ENCODE assay signal across 24 cellular contexts in the genomic region with DNA sequence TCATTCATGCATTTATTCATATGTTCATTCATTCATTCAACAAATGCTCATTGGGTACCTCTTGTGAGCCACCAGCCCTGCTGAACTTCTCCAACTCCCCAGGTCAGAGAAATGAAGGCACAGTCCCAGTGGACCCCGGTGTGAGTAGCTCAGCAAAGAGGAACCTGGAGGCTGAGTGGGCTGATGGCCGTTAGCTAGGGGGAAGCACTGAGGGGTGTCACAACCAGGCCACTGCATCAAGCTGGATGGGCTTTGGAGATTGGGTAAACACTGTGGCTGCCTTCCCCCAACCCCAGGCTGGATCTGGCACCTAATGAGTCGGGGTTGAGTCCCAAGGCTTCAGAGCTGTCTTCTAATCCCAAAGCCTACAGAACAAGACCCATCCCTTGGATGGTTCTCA. TPM values are rescaled to one million over a fixed set of nuclear protein-coding genes. Genes with fewer than 3 reads are reported as not detected.
A peak's percentile ranks its signal among the peaks of the same experiment; 100 is the strongest.
DNase-seq lines count a peak whose midpoint lies in the region; ATAC-seq and TF ChIP-seq lines count a peak whose summit lies in the region.
"Had no signal": no experiment of that assay in that cellular context is flagged by ENCODE, and none has a peak within 500 bp of the region (broad histone marks: within the 10 kb centered on the region; RNA-seq: fewer than 3 reads in every experiment).

No MANE protein-coding gene starts in this region.

- H3K27ac Mint-ChIP-seq in dendritic cell treated with granulocyte-macrophage colony-stimulating factor and Interleukin-4, amounts not matched to agents 40 ng/mL and 50 ng/mL, for 4 days: peak overlapping the region; percentile 85
- H3K27ac Mint-ChIP-seq in progenitor cell of endocrine pancreas: no peak overlapping the region
- H3K27ac Mint-ChIP-seq in activated CD8-positive, alpha-beta memory T cell treated with anti-CD3 and anti-CD28 coated beads, Interleukin-2, amount 10 ng/mL, durations not matched to agents 7 days and 5 days: no peak overlapping the region
- H3K27ac Mint-ChIP-seq: activated CD8-positive, alpha-beta T cell treated with anti-CD3 and anti-CD28 coated beads, Interleukin-2, amount 10 ng/mL, durations not matched to agents 7 days and 5 days; activated naive CD8-positive, alpha-beta T cell treated with anti-CD3 and anti-CD28 coated beads, Interleukin-2, amount 50 U/mL, for 24 hours; nephron had no signal

- no peaks in the 10 kb centered on the region for H3K9me3 Mint-ChIP-seq in dendritic cell treated with granulocyte-macrophage colony-stimulating factor and Interleukin-4, amounts not matched to agents 40 ng/mL and 50 ng/mL, for 4 days
- H3K9me3 Mint-ChIP-seq in progenitor cell of endocrine pancreas (ENCODE audit: low read depth): no peaks in the 10 kb centered on the region
- H3K9me3 Mint-ChIP-seq in activated CD8-positive, alpha-beta memory T cell treated with anti-CD3 and anti-CD28 coated beads, Interleukin-2, amount 10 ng/mL, durations not matched to agents 7 days and 5 days (ENCODE audit: low read depth): no peaks in the 10 kb centered on the region
- H3K9me3 Mint-ChIP-seq: activated naive CD8-positive, alpha-beta T cell treated with anti-CD3 and anti-CD28 coated beads, Interleukin-2, amount 50 U/mL, for 24 hours; central memory CD8-positive, alpha-beta T cell; nephron had no signal

- H3K4me1 Mint-ChIP-seq in dendritic cell treated with granulocyte-macrophage colony-stimulating factor and Interleukin-4, amounts not matched to agents 40 ng/mL and 50 ng/mL, for 4 days (ENCODE audit: low read depth): peaks cover 72% of the 10 kb centered on the region
- peaks cover 25% of the 10 kb centered on the region for H3K4me1 Mint-ChIP-seq in progenitor cell of endocrine pancreas (ENCODE audit: low read depth)
- peaks cover 39% of the 10 kb centered on the region for H3K4me1 Mint-ChIP-seq in activated CD8-positive, alpha-beta memory T cell treated with anti-CD3 and anti-CD28 coated beads, Interleukin-2, amount 10 ng/mL, durations not matched to agents 7 days and 5 days

- intact Hi-C loops in dendritic cell treated with granulocyte-macrophage colony-stimulating factor and Interleukin-4, amounts not matched to agents 40 ng/mL and 50 ng/mL, for 4 days (cut with micrococcal nuclease): no loop called here

- no peaks in the 10 kb centered on the region for H3K27me3 Mint-ChIP-seq in dendritic cell treated with granulocyte-macrophage colony-stimulating factor and Interleukin-4, amounts not matched to agents 40 ng/mL and 50 ng/mL, for 4 days
- H3K27me3 Mint-ChIP-seq in progenitor cell of endocrine pancreas: no peaks in the 10 kb centered on the region
- H3K27me3 Mint-ChIP-seq in activated CD8-positive, alpha-beta memory T cell treated with anti-CD3 and anti-CD28 coated beads, Interleukin-2, amount 10 ng/mL, durations not matched to agents 7 days and 5 days: no peaks in the 10 kb centered on the region
- H3K27me3 Mint-ChIP-seq: activated naive CD8-positive, alpha-beta T cell treated with anti-CD3 and anti-CD28 coated beads, Interleukin-2, amount 50 U/mL, for 24 hours; central memory CD8-positive, alpha-beta T cell had no signal

- TF ChIP-seq CTCF in progenitor cell of endocrine pancreas (IDR thresholded peaks at IDR 0.05; ENCODE audit: unreplicated experiment): no peak

- H3K36me3 Mint-ChIP-seq in dendritic cell treated with granulocyte-macrophage colony-stimulating factor and Interleukin-4, amounts not matched to agents 40 ng/mL and 50 ng/mL, for 4 days (ENCODE audit: low read depth): no peaks in the 10 kb centered on the region
- H3K36me3 Mint-ChIP-seq in progenitor cell of endocrine pancreas (ENCODE audit: insufficient read depth): no peaks in the 10 kb centered on the region
- no peaks in the 10 kb centered on the region for H3K36me3 Mint-ChIP-seq in activated CD8-positive, alpha-beta memory T cell treated with anti-CD3 and anti-CD28 coated beads, Interleukin-2, amount 10 ng/mL, durations not matched to agents 7 days and 5 days

- DNase-seq in CD1c-positive myeloid dendritic cell (ENCODE audit: extremely low spot score) (peak; percentile 81), NOMO-1 treated with DMSO at 0.1 percent for 48 hours (lab: John Stamatoyannopoulos, UW; ENCODE audit: unreplicated experiment) (peak; percentile 90), progenitor cell of endocrine pancreas (ENCODE audit: low spot score, unreplicated experiment) (no peak)
- DNase-seq in activated CD4-positive, alpha-beta T cell treated with anti-CD3 and anti-CD28 coated beads, Interleukin-2, amount 50 U/mL, for 48 hours: no peak
- DNase-seq in activated CD8-positive, alpha-beta memory T cell treated with anti-CD3 and anti-CD28 coated beads, Interleukin-2, amount 10 ng/mL, durations not matched to agents 7 days and 5 days: no peak
- DNase-seq: activated CD4-positive, alpha-beta T cell treated with anti-CD3 and anti-CD28 coated beads for 1 hour; activated CD8-positive, alpha-beta T cell treated with anti-CD3 and anti-CD28 coated beads, Interleukin-2, amount 10 ng/mL, durations not matched to agents 7 days and 5 days; activated gamma-delta T cell; activated naive CD8-positive, alpha-beta T cell treated with anti-CD3 and anti-CD28 coated beads, Interleukin-2, amount 50 U/mL, for 24 hours; DMS79 treated with DMSO at 0.1 percent for 48 hours; dorsolateral prefrontal cortex; islet precursor cell; left ventricle myocardium superior; MM.1S; NCI-H1694; NCI-H2171 treated with DMSO at 0.1 percent for 48 hours; NCI-H526 treated with DMSO at 0.1 percent for 48 hours; right cardiac atrium; stimulated activated CD4-positive, alpha-beta T cell treated with anti-CD3 and anti-CD28 coated beads, Interleukin-4, amount 100 ng/mL, for 4 hours; stimulated activated naive CD4-positive, alpha-beta T cell treated with Interleukin-2 at 50 U/mL for 16 hours had no signal

- no peak for ATAC-seq in activated CD8-positive, alpha-beta memory T cell treated with anti-CD3 and anti-CD28 coated beads, Interleukin-2, amount 10 ng/mL, durations not matched to agents 7 days and 5 days
- ATAC-seq: activated CD8-positive, alpha-beta T cell treated with anti-CD3 and anti-CD28 coated beads, Interleukin-2, amount 10 ng/mL, durations not matched to agents 7 days and 5 days; activated naive CD8-positive, alpha-beta T cell treated with anti-CD3 and anti-CD28 coated beads, Interleukin-2, amount 50 U/mL, for 24 hours; left ventricle myocardium superior; right cardiac atrium had no signal

- CTCF ChIA-PET in activated CD8-positive, alpha-beta memory T cell treated with anti-CD3 and anti-CD28 coated beads, Interleukin-2, amount 10 ng/mL, durations not matched to agents 7 days and 5 days (lab: Charles Lee): no interaction called here

- no peak overlapping the region for H3K4me3 Mint-ChIP-seq in dendritic cell treated with granulocyte-macrophage colony-stimulating factor and Interleukin-4, amounts not matched to agents 40 ng/mL and 50 ng/mL, for 4 days
- H3K4me3 Mint-ChIP-seq in progenitor cell of endocrine pancreas (ENCODE audit: low read depth): no peak overlapping the region
- no peak overlapping the region for H3K4me3 Mint-ChIP-seq in activated CD8-positive, alpha-beta memory T cell treated with anti-CD3 and anti-CD28 coated beads, Interleukin-2, amount 10 ng/mL, durations not matched to agents 7 days and 5 days
- H3K4me3 Mint-ChIP-seq: activated CD8-positive, alpha-beta T cell treated with anti-CD3 and anti-CD28 coated beads, Interleukin-2, amount 10 ng/mL, durations not matched to agents 7 days and 5 days; activated naive CD8-positive, alpha-beta T cell treated with anti-CD3 and anti-CD28 coated beads, Interleukin-2, amount 50 U/mL, for 24 hours; central memory CD8-positive, alpha-beta T cell; nephron had no signal

RNA-seq across cellular contexts. Expression of a gene that starts 12.1 kb away (rescaled TPM):
- 29.5 and 32.2 TPM in 2 replicates for total RNA-seq in progenitor cell of endocrine pancreas
- 10 to 100 TPM; 61.3 to 84.2 TPM for total RNA-seq in activated CD8-positive, alpha-beta memory T cell treated with anti-CD3 and anti-CD28 coated beads, Interleukin-2, amount 10 ng/mL, durations not matched to agents 7 days and 5 days

RNA-seq across cellular contexts. Expression of a gene that starts 31.6 kb away (rescaled TPM):
- total RNA-seq in progenitor cell of endocrine pancreas: 14.4 and 14.5 TPM in 2 replicates
- 10 to 100 TPM; 29.3 to 29.5 TPM for total RNA-seq in activated CD8-positive, alpha-beta memory T cell treated with anti-CD3 and anti-CD28 coated beads, Interleukin-2, amount 10 ng/mL, durations not matched to agents 7 days and 5 days

RNA-seq across cellular contexts. Expression of a gene that starts 39.6 kb away (rescaled TPM):
- not detected in 2 replicates for total RNA-seq in progenitor cell of endocrine pancreas
- under 1 TPM in 1 of 2 experiments, not detected in 1; 0.64 TPM for total RNA-seq in activated CD8-positive, alpha-beta memory T cell treated with anti-CD3 and anti-CD28 coated beads, Interleukin-2, amount 10 ng/mL, durations not matched to agents 7 days and 5 days
- total RNA-seq: H1 had no signal

RNA-seq across cellular contexts. Expression of a gene that starts 53.1 kb away (rescaled TPM):
- 27.6 and 31.5 TPM in 2 replicates for total RNA-seq in progenitor cell of endocrine pancreas
- 100 to 1,000 TPM; 110 to 131 TPM for total RNA-seq in activated CD8-positive, alpha-beta memory T cell treated with anti-CD3 and anti-CD28 coated beads, Interleukin-2, amount 10 ng/mL, durations not matched to agents 7 days and 5 days

RNA-seq across cellular contexts. Expression of a gene that starts 59.7 kb away (rescaled TPM):
- total RNA-seq in progenitor cell of endocrine pancreas: 6.1 and 6.7 TPM in 2 replicates
- total RNA-seq in activated CD8-positive, alpha-beta memory T cell treated with anti-CD3 and anti-CD28 coated beads, Interleukin-2, amount 10 ng/mL, durations not matched to agents 7 days and 5 days: 10 to 100 TPM; 91.1 to 94.1 TPM

Comparison
In these comparisons a context has a peak if more than half of its experiments do, and no peak if none do; other contexts are left out.
1. DNase-seq: peak in CD1c-positive myeloid dendritic cell (single experiment) and NOMO-1 treated with DMSO at 0.1 percent for 48 hours (single experiment); none in activated CD4-positive, alpha-beta T cell treated with anti-CD3 and anti-CD28 coated beads, Interleukin-2, amount 50 U/mL, for 48 hours (0 of 2), progenitor cell of endocrine pancreas (single experiment) and activated CD8-positive, alpha-beta memory T cell treated with anti-CD3 and anti-CD28 coated beads, Interleukin-2, amount 10 ng/mL, durations not matched to agents 7 days and 5 days (single experiment).